ENCODE assay signal across 8 cellular contexts in genomic region chr22:25448435-25449051, GRCh38.
A peak's percentile ranks its signal among the peaks of the same experiment; 100 is the strongest.
DNase-seq lines count a peak whose midpoint lies in the region; ATAC-seq and TF ChIP-seq lines count a peak whose summit lies in the region.

No MANE protein-coding gene starts in this region.

- H3K27me3 ChIP-seq in CD4-positive, alpha-beta T cell (ENCODE audit: control insufficient read depth, insufficient read depth, low read length) = no peaks in the 10 kb centered on the region
- H3K27me3 ChIP-seq in right lobe of liver = no peaks in the 10 kb centered on the region
- no peaks in the 10 kb centered on the region for H3K27me3 ChIP-seq in testis

- 3% methylated on average over 15 of the region's 16 CpGs for WGBS in right lobe of liver (ENCODE audit: insufficient coverage, low coverage, low lambda C conversion rate, missing lambda C conversion rate)
- 1 to 2% methylated on average over 16 of the region's 16 CpGs for WGBS in testis, 2 donors

- no peaks in the 10 kb centered on the region for H3K9me2 ChIP-seq in OCI-LY7 (ENCODE audit: insufficient read depth, low read length)

- peak overlapping the region; percentile 96 for H3K4me3 Mint-ChIP-seq in CD4-positive, alpha-beta T cell
- peak overlapping the region; percentile 97 for H3K4me3 Mint-ChIP-seq in chondrocyte (ENCODE audit: unreplicated experiment)

- CTCF ChIA-PET in CD4-positive, alpha-beta T cell (lab: Charles Lee) = no interaction called here
- CTCF ChIA-PET in OCI-LY7 (lab: Charles Lee; ENCODE audit: unreplicated experiment) = no interaction called here

- H3K4me1 ChIP-seq in OCI-LY7 (ENCODE audit: insufficient read depth, low read length, poor library complexity, severe bottlenecking) = peaks cover 31% of the 10 kb centered on the region
- peaks cover 0 to 40% (median 10%) of the 10 kb centered on the region in 4 donors for H3K4me1 ChIP-seq in right lobe of liver
- peaks cover 31% of the 10 kb centered on the region for H3K4me1 ChIP-seq in testis

- H3K36me3 ChIP-seq in OCI-LY7 (ENCODE audit: insufficient read depth, low read length) (peaks cover 22% of the 10 kb centered on the region), right lobe of liver (no peaks in the 10 kb centered on the region), testis (ENCODE audit: low read depth, missing control alignments) (no peaks in the 10 kb centered on the region)

- no peaks in the 10 kb centered on the region for H3K9me3 ChIP-seq in CD4-positive, alpha-beta T cell (ENCODE audit: control insufficient read depth, low read length)
- H3K9me3 ChIP-seq in OCI-LY7 (ENCODE audit: low read length) (no peaks in the 10 kb centered on the region), right lobe of liver (no peaks in the 10 kb centered on the region), testis (no peaks in the 10 kb centered on the region)

- H3K27me3 Mint-ChIP-seq in CD4-positive, alpha-beta T cell = no peaks in the 10 kb centered on the region
- no peaks in the 10 kb centered on the region for H3K27me3 Mint-ChIP-seq in chondrocyte (ENCODE audit: low read depth)

- H3K27ac Mint-ChIP-seq in CD4-positive, alpha-beta T cell = peak overlapping the region; percentile 88
- peak overlapping the region; percentile 94 for H3K27ac Mint-ChIP-seq in chondrocyte (ENCODE audit: unreplicated experiment)

- peaks cover 63% of the 10 kb centered on the region for H3K79me2 ChIP-seq in OCI-LY7 (ENCODE audit: insufficient read depth, low read depth, low read length)

- ATAC-seq in CD4-positive, alpha-beta T cell (ENCODE audit: poor library complexity) = peak; percentile 37
- peak; percentile 17 for ATAC-seq in GM21381 (IDR thresholded peaks at IDR 0.05; ENCODE audit: unreplicated experiment)
- ATAC-seq in right lobe of liver = peak; percentile 7 to 37 (median 21)

- H4K20me1 ChIP-seq in OCI-LY7 (ENCODE audit: insufficient read depth, low read length) = peaks cover 31% of the 10 kb centered on the region

- intact Hi-C loops in CD4-positive, alpha-beta T cell (cut with DNase I, micrococcal nuclease) = loop anchor here (1.0 to 10.0 kb wide), 7 partner anchors 41 to 884 kb away; no protein-coding TSS in a partner anchor
- intact Hi-C loops in OCI-LY7 (cut with micrococcal nuclease; ENCODE audit: unreplicated experiment) (loop anchor here (2.0 to 5.0 kb wide), 2 partner anchors 86 to 324 kb away; no protein-coding TSS in a partner anchor), right lobe of liver (cut with DNase I) (no loop called here), testis (cut with DNase I; ENCODE audit: low total_unique reads) (no loop called here)

- H3K4me1 Mint-ChIP-seq in CD4-positive, alpha-beta T cell (ENCODE audit: low read depth) = peaks cover 49% of the 10 kb centered on the region
- peaks cover 39% of the 10 kb centered on the region for H3K4me1 Mint-ChIP-seq in chondrocyte (ENCODE audit: low read depth)

- peak overlapping the region; percentile 31 for H3K27ac ChIP-seq in CD4-positive, alpha-beta T cell (ENCODE audit: low read depth, low read length)
- H3K27ac ChIP-seq in OCI-LY7 (ENCODE audit: low read depth, low read length, poor library complexity, severe bottlenecking) (peak overlapping the region; percentile 51), right lobe of liver (peak overlapping the region; percentile 53 to 77 (median 55)), testis (peak overlapping the region; percentile 46 to 79)

- peak overlapping the region; percentile 80 for H3K4me3 ChIP-seq in OCI-LY7 (ENCODE audit: low read depth, low read length, poor library complexity, severe bottlenecking)
- H3K4me3 ChIP-seq in right lobe of liver = peak overlapping the region; percentile 50 to 93 (median 84)
- peak overlapping the region; percentile 73 to 87 for H3K4me3 ChIP-seq in testis

- POLR2A ChIA-PET in CD4-positive, alpha-beta T cell (lab: Charles Lee) = no interaction called here
- POLR2A ChIA-PET in OCI-LY7 (lab: Charles Lee) = interaction anchor here (0.7 to 1.4 kb wide), 3 partner anchors 56 to 159 kb away, joined by 3 to 4 read pairs (median 3); no protein-coding TSS in a partner anchor

- H3K4me2 ChIP-seq in OCI-LY7 (ENCODE audit: low read length) = peak overlapping the region; percentile 80

- DNase-seq in CD4-positive, alpha-beta T cell = no peak
- DNase-seq in OCI-LY7 (ENCODE audit: low spot score) (peak; percentile 21), chondrocyte (ENCODE audit: low spot score) (no peak), right lobe of liver (peak in 1 of 3 donors; percentile 35), testis (no peak), NCI-H128 (lab: John Stamatoyannopoulos, UW; ENCODE audit: unreplicated experiment) (no peak), mucosa of gallbladder (ENCODE audit: low spot score) (no peak)

- H2AFZ ChIP-seq in OCI-LY7 (ENCODE audit: low read length) = peak overlapping the region; percentile 92; the same call in 1 of the 2 replicates

- no TSS peak for BruUV-seq in OCI-LY7 (replicated peaks; lab: Mats Ljungman, UMichigan)

- no peaks in the 10 kb centered on the region for H3K9me3 Mint-ChIP-seq in CD4-positive, alpha-beta T cell
- no peaks in the 10 kb centered on the region for H3K9me3 Mint-ChIP-seq in chondrocyte (ENCODE audit: low read depth)

- TF ChIP-seq CTCF in CD4-positive, alpha-beta T cell (IDR thresholded peaks at IDR 0.05) = no peak
- TF ChIP-seq CTCF in OCI-LY7 (conservative IDR thresholded peaks at IDR 0.05; ENCODE audit: low read length) (no peak), chondrocyte (IDR thresholded peaks at IDR 0.05) (no peak), right lobe of liver (IDR thresholded peaks at IDR 0.05) (no peak), testis (IDR thresholded peaks at IDR 0.05) (no peak)

- TF ChIP-seq POLR2A in right lobe of liver (IDR thresholded peaks at IDR 0.05) (no peak), testis (IDR thresholded peaks at IDR 0.05) (no peak)

- H3K36me3 Mint-ChIP-seq in CD4-positive, alpha-beta T cell (ENCODE audit: low read depth) = peaks cover 20% of the 10 kb centered on the region
- no peaks in the 10 kb centered on the region for H3K36me3 Mint-ChIP-seq in chondrocyte (ENCODE audit: low read depth)

Comparison
In these comparisons a context has a peak if more than half of its experiments do, and no peak if none do; other contexts are left out.
1. intact Hi-C loops: an anchor here in CD4-positive, alpha-beta T cell (1.0 to 10.0 kb wide) and OCI-LY7 (2.0 to 5.0 kb wide); none called in right lobe of liver and testis.